ENCODE assay signal across 9 cellular contexts in the genomic region with DNA sequence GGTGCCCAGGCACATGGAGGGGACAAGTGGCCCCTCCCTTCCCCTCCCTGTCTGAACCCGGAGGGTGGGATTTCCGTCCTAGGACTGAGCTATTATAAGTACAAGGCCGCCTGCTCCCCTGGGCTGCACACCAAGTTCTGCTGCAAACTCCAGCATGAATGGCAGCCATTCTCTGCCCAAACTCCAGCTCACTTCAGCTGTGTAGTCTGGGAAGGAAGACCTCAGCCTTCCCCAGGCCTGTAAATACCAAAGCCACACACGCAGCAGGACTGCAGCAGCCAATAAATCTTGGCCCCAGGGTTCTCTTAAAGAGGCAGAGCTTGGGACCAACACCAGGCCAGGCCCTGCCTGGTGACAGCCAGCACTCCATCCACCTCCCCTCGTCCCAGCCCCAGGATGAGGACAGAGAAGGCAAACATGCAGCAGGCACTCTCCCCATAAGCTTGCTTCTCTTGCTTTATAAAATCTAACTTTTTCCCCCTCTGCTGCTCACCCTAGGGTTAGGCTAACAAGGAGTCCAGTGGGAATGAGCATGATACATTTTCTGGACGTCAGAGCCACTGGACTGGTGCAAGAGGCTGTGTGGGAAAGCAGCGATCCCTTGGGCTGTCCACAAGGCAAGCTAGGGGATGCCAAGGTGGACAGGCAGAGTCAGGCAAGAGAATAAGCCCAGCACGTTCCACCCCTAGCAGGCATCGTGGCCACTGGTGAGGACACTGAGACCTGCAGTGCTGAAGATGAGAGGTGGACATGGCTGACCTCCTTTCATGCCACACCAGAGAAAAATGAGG.
DNase-seq lines count a peak whose midpoint lies in the region; ATAC-seq and TF ChIP-seq lines count a peak whose summit lies in the region.
"Had no signal": no experiment of that assay in that cellular context is flagged by ENCODE, and none has a peak within 500 bp of the region (broad histone marks: within the 10 kb centered on the region; RNA-seq: fewer than 3 reads in every experiment).

No MANE protein-coding gene starts in this region.

- TF ChIP-seq CTCF in RWPE2 (IDR thresholded peaks at IDR 0.05; ENCODE audit: poor library complexity, severe bottlenecking) (no peak), fibroblast of the aortic adventitia (IDR thresholded peaks at IDR 0.05; ENCODE audit: insufficient read depth, low read length) (no peak), type B pancreatic cell (conservative IDR thresholded peaks at IDR 0.05) (no peak)

- H3K27me3 ChIP-seq in RWPE2 (ENCODE audit: insufficient read depth, poor library complexity, severe bottlenecking), result no peaks in the 10 kb centered on the region
- H3K27me3 ChIP-seq in mucosa of rectum (ENCODE audit: control insufficient read depth in 2 of 2, insufficient read depth in 2 of 2, low read length in 2 of 2), result no peaks in the 10 kb centered on the region

- no peaks in the 10 kb centered on the region for H3K27me3 Mint-ChIP-seq in type B pancreatic cell
- H3K27me3 Mint-ChIP-seq: activated CD4-positive, alpha-beta memory T cell treated with anti-CD3 and anti-CD28 coated beads for 36 hours had no signal

- H3K9ac ChIP-seq in mucosa of rectum (ENCODE audit: low read depth in 1 of 2, low read length in 2 of 2), result no peak overlapping the region

- peak overlapping the region; percentile 26 for H3K27ac Mint-ChIP-seq in type B pancreatic cell
- H3K27ac Mint-ChIP-seq: activated CD4-positive, alpha-beta memory T cell treated with anti-CD3 and anti-CD28 coated beads for 36 hours had no signal

- ATAC-seq in RWPE2 (ENCODE audit: low read depth), result no peak
- ATAC-seq in GM21619 (IDR thresholded peaks at IDR 0.05; ENCODE audit: unreplicated experiment), result no peak
- no peak for ATAC-seq in HG03432 (IDR thresholded peaks at IDR 0.05; ENCODE audit: unreplicated experiment)
- ATAC-seq: naive thymus-derived CD8-positive, alpha-beta T cell had no signal

- peaks cover 45% of the 10 kb centered on the region for H3K4me1 Mint-ChIP-seq in type B pancreatic cell (ENCODE audit: unreplicated experiment)

- H3K9me3 ChIP-seq in RWPE2 (ENCODE audit: severe bottlenecking) (no peaks in the 10 kb centered on the region), mucosa of rectum (ENCODE audit: control insufficient read depth in 2 of 2, low read length in 2 of 2) (no peaks in the 10 kb centered on the region)

- H3K4me1 ChIP-seq in RWPE2 (ENCODE audit: insufficient read depth, poor library complexity, severe bottlenecking) (no peaks in the 10 kb centered on the region), mucosa of rectum (ENCODE audit: control insufficient read depth in 2 of 2, insufficient read depth in 2 of 2, low read length in 2 of 2) (peaks cover 9 to 11% of the 10 kb centered on the region in 2 donors)

- H3K27ac ChIP-seq in RWPE2 (ENCODE audit: poor library complexity, severe bottlenecking) (no peak overlapping the region), mucosa of rectum (ENCODE audit: low read depth in 2 of 2, low read length in 2 of 2) (peak overlapping the region; percentile 58 to 65)

- no peak overlapping the region for H3K4me3 Mint-ChIP-seq in type B pancreatic cell
- H3K4me3 Mint-ChIP-seq: activated CD4-positive, alpha-beta memory T cell treated with anti-CD3 and anti-CD28 coated beads for 36 hours; naive thymus-derived CD8-positive, alpha-beta T cell had no signal

- no peaks in the 10 kb centered on the region for H3K36me3 ChIP-seq in RWPE2 (ENCODE audit: low read depth)
- H3K36me3 ChIP-seq in mucosa of rectum (ENCODE audit: control insufficient read depth in 2 of 2, insufficient read depth in 2 of 2, low read length in 2 of 2), result no peaks in the 10 kb centered on the region

- no peaks in the 10 kb centered on the region for H3K36me3 Mint-ChIP-seq in type B pancreatic cell
- H3K36me3 Mint-ChIP-seq: activated CD4-positive, alpha-beta memory T cell treated with anti-CD3 and anti-CD28 coated beads for 36 hours; naive thymus-derived CD8-positive, alpha-beta T cell had no signal

- DNase-seq in RWPE2 (ENCODE audit: low spot score) (peak; percentile 10), fibroblast of the aortic adventitia (ENCODE audit: low read depth) (peak; percentile 78), type B pancreatic cell (ENCODE audit: extremely low spot score, unreplicated experiment) (no peak), DMS79 treated with DMSO at 0.1 percent for 48 hours (lab: John Stamatoyannopoulos, UW) (no peak)
- DNase-seq: activated CD4-positive, alpha-beta memory T cell treated with anti-CD3 and anti-CD28 coated beads for 36 hours had no signal

- no peaks in the 10 kb centered on the region for H3K9me3 Mint-ChIP-seq in type B pancreatic cell
- H3K9me3 Mint-ChIP-seq: activated CD4-positive, alpha-beta memory T cell treated with anti-CD3 and anti-CD28 coated beads for 36 hours; naive thymus-derived CD8-positive, alpha-beta T cell had no signal

- H3K4me3 ChIP-seq in RWPE2 (ENCODE audit: severe bottlenecking) (no peak overlapping the region), fibroblast of the aortic adventitia (ENCODE audit: low read depth, low read length) (no peak overlapping the region), mucosa of rectum (ENCODE audit: low read length in 2 of 2) (no peak overlapping the region)

Comparison
In these comparisons a context has a peak if more than half of its experiments do, and no peak if none do; other contexts are left out.
1. DNase-seq: peak in RWPE2 (single experiment) and fibroblast of the aortic adventitia (single experiment); none in type B pancreatic cell (single experiment) and DMS79 treated with DMSO at 0.1 percent for 48 hours (single experiment).